ENCODE assay signal across 21 cellular contexts in the genomic region with DNA sequence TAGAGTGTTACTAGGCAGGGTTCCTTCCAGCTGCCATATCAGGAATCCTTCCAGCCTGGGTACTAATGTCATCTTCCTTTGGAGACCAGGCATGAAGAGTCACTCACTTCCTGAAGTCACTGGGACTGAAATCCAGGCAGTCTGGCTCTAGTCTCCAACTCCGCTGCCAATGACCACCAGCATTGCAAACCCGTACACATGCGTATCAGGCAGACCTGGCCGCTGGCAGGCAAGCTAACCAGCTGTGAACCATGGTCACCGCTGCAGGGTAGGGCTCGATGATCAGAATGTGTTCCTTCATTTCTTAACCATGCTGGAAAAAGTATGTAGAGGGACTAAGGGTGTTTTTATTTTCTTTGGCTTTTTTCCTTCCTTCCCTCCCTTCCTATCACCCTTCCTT.
DNase-seq lines count a peak whose midpoint lies in the region; ATAC-seq and TF ChIP-seq lines count a peak whose summit lies in the region.
"Had no signal": no experiment of that assay in that cellular context is flagged by ENCODE, and none has a peak within 500 bp of the region (broad histone marks: within the 10 kb centered on the region; RNA-seq: fewer than 3 reads in every experiment).

No MANE protein-coding gene starts in this region.

- H3K27ac ChIP-seq in heart right ventricle = no peak overlapping the region
- no peak overlapping the region for H3K27ac ChIP-seq in psoas muscle
- H3K27ac ChIP-seq: HL-60, Peyer's patch had no signal

- H3K9me3 Mint-ChIP-seq in T-helper 2 cell treated with Interferon-gamma antibody and Interleukin-4, amounts not matched to agents 5 μg/mL and 100 μg/mL, for 36 hours = no peaks in the 10 kb centered on the region

- no peaks in the 10 kb centered on the region for H3K27me3 ChIP-seq in heart right ventricle
- no peaks in the 10 kb centered on the region for H3K27me3 ChIP-seq in psoas muscle (ENCODE audit: insufficient read depth in 3 of 3, low read length in 2 of 3)
- H3K27me3 ChIP-seq: Peyer's patch had no signal

- no peaks in the 10 kb centered on the region for H3K27me3 Mint-ChIP-seq in T-helper 2 cell treated with Interferon-gamma antibody and Interleukin-4, amounts not matched to agents 5 μg/mL and 100 μg/mL, for 36 hours (ENCODE audit: low read depth)

- H3K4me3 ChIP-seq in heart right ventricle (no peak overlapping the region), psoas muscle (no peak overlapping the region)
- H3K4me3 ChIP-seq: HAP-1, Peyer's patch had no signal

- TF ChIP-seq CTCF in heart right ventricle (IDR thresholded peaks at IDR 0.05) (no peak), psoas muscle (IDR thresholded peaks at IDR 0.05) (no peak)

- no peaks in the 10 kb centered on the region for H3K36me3 Mint-ChIP-seq in T-helper 2 cell treated with Interferon-gamma antibody and Interleukin-4, amounts not matched to agents 5 μg/mL and 100 μg/mL, for 36 hours (ENCODE audit: low read depth)
- H3K36me3 Mint-ChIP-seq: CD14-positive monocyte had no signal

- H3K4me1 Mint-ChIP-seq in T-helper 2 cell treated with Interferon-gamma antibody and Interleukin-4, amounts not matched to agents 5 μg/mL and 100 μg/mL, for 36 hours (ENCODE audit: low read depth) = no peaks in the 10 kb centered on the region
- H3K4me1 Mint-ChIP-seq: CD14-positive monocyte had no signal

- H3K4me1 ChIP-seq in heart right ventricle (peaks cover 0 to 19% (median 9%) of the 10 kb centered on the region in 9 donors), psoas muscle (peaks cover 18% of the 10 kb centered on the region)
- H3K4me1 ChIP-seq: HAP-1, Peyer's patch had no signal

- intact Hi-C loops in Right ventricle myocardium superior (cut with DNase I) = no loop called here
- intact Hi-C loops in cardiac septum (cut with DNase I) = no loop called here
- intact Hi-C loops in heart right ventricle (cut with DNase I) = no loop called here
- intact Hi-C loops in psoas muscle (cut with DNase I) = loop anchor here in 1 of 2 donors (10.0 kb wide), 1 partner anchor 257 kb away; a partner anchor contains a TSS

- H3K36me3 ChIP-seq in heart right ventricle (no peaks in the 10 kb centered on the region), psoas muscle (ENCODE audit: insufficient read depth in 1 of 2, low read depth in 1 of 2) (no peaks in the 10 kb centered on the region)
- H3K36me3 ChIP-seq: HAP-1, Peyer's patch had no signal

- peak; percentile 45 for ATAC-seq in Right ventricle myocardium superior (ENCODE audit: poor library complexity)
- peak in 6 of 8 donors; percentile 21 to 85 (median 73) for ATAC-seq in heart right ventricle
- peak in 3 of 4 donors; percentile 58 to 79 (median 60) for ATAC-seq in psoas muscle

- DNase-seq in Right ventricle myocardium superior (peak; percentile 49), cardiac septum (ENCODE audit: low spot score) (no peak), heart right ventricle (peak in 1 of 2 donors; percentile 21), psoas muscle (no peak), NCI-H524 treated with DMSO at 0.1 percent for 48 hours (lab: John Stamatoyannopoulos, UW) (no peak), KBM-7 (no peak)
- no peak for DNase-seq in activated CD4-positive, alpha-beta T cell treated with anti-CD3 and anti-CD28 coated beads for 4 hours
- no peak for DNase-seq in T-helper 2 cell treated with Interferon-gamma antibody and Interleukin-4, amounts not matched to agents 5 μg/mL and 100 μg/mL, for 36 hours (ENCODE audit: low spot score)
- DNase-seq: 8988T, DMS79 treated with DMSO at 0.1 percent for 48 hours, IMR-90, Kasumi-1, MM.1S, NCI-H1092, NCI-H2081, NCI-H446 treated with DMSO at 0.1 percent for 48 hours, Peyer's patch, SHP77 had no signal

- no peak overlapping the region for H3K27ac Mint-ChIP-seq in T-helper 2 cell treated with Interferon-gamma antibody and Interleukin-4, amounts not matched to agents 5 μg/mL and 100 μg/mL, for 36 hours
- H3K27ac Mint-ChIP-seq: CD14-positive monocyte had no signal

- H3K4me3 Mint-ChIP-seq in T-helper 2 cell treated with Interferon-gamma antibody and Interleukin-4, amounts not matched to agents 5 μg/mL and 100 μg/mL, for 36 hours = no peak overlapping the region
- H3K4me3 Mint-ChIP-seq: CD14-positive monocyte had no signal

- H3K9me3 ChIP-seq in heart right ventricle = no peaks in the 10 kb centered on the region
- no peaks in the 10 kb centered on the region for H3K9me3 ChIP-seq in psoas muscle
- H3K9me3 ChIP-seq: HAP-1, Peyer's patch had no signal

- 79 to 86% methylated on average over 6 of the region's 6 CpGs for WGBS in heart right ventricle, 2 donors
- 74 to 88% (median 77%) methylated on average over 6 of the region's 6 CpGs for WGBS in psoas muscle, 3 donors

- in situ Hi-C loops in KBM-7 (cut with MboI; ENCODE audit: low pct_unique_long_range_greater_than_20kb, low sequenced_read_pairs) = no loop called here
